Comparison of ENCODE assay signal across 1 cellular context in genomic region chr19:51607920-51608562, GRCh38.
TF ChIP-seq lines count a peak whose summit lies in the region.

No MANE protein-coding gene starts in this region.

TF ChIP-seq in WTC11, 78 proteins besides CTCF, POLR2A, EP300 and RAD21 (continued from another document and continues in another):
- TF ChIP-seq CREM (CRISPR knock-in tag; IDR thresholded peaks at IDR 0.05), result peak; percentile 86
- TF ChIP-seq ZNF532 (CRISPR knock-in tag; IDR thresholded peaks at IDR 0.05; ENCODE audit: borderline replicate concordance), result no peak
- TF ChIP-seq ZBTB43 (CRISPR knock-in tag; IDR thresholded peaks at IDR 0.05), result peak; percentile 66; the same call in 1 of the 2 replicates
- TF ChIP-seq TEAD4 (CRISPR knock-in tag; IDR thresholded peaks at IDR 0.05), result peak; percentile 92; the same call in 1 of the 2 replicates
- peak; percentile 96 for TF ChIP-seq SMAD3 (CRISPR knock-in tag; IDR thresholded peaks at IDR 0.05; ENCODE audit: borderline replicate concordance)
- peak; percentile 99 for TF ChIP-seq ARID4B (CRISPR knock-in tag; IDR thresholded peaks at IDR 0.05; ENCODE audit: borderline replicate concordance)
- TF ChIP-seq E2F1 (CRISPR knock-in tag; IDR thresholded peaks at IDR 0.05), result peak; percentile 93
- TF ChIP-seq ZNF423 (CRISPR knock-in tag; IDR thresholded peaks at IDR 0.05), result 0 out of 2 replicates have a peak, but pooled peaks have one; percentile 32
- TF ChIP-seq GABPB1 (CRISPR knock-in tag; IDR thresholded peaks at IDR 0.05), result peak; percentile 59
- peak; percentile 90; the same call in 1 of the 2 replicates for TF ChIP-seq PREB (CRISPR knock-in tag; IDR thresholded peaks at IDR 0.05; ENCODE audit: borderline replicate concordance)
- TF ChIP-seq CREB1 (CRISPR knock-in tag; IDR thresholded peaks at IDR 0.05), result peak; percentile 87
- no peak for TF ChIP-seq TP53 (CRISPR knock-in tag; IDR thresholded peaks at IDR 0.05)
- no peak for TF ChIP-seq ZNF416 (CRISPR knock-in tag; IDR thresholded peaks at IDR 0.05)
- TF ChIP-seq HMGA2 (CRISPR knock-in tag; IDR thresholded peaks at IDR 0.05), result no peak
- 0 out of 2 replicates have a peak, but pooled peaks have one; percentile 87 for TF ChIP-seq KAT7 (CRISPR knock-in tag; IDR thresholded peaks at IDR 0.05; ENCODE audit: borderline replicate concordance)
- TF ChIP-seq, protein P1, sequence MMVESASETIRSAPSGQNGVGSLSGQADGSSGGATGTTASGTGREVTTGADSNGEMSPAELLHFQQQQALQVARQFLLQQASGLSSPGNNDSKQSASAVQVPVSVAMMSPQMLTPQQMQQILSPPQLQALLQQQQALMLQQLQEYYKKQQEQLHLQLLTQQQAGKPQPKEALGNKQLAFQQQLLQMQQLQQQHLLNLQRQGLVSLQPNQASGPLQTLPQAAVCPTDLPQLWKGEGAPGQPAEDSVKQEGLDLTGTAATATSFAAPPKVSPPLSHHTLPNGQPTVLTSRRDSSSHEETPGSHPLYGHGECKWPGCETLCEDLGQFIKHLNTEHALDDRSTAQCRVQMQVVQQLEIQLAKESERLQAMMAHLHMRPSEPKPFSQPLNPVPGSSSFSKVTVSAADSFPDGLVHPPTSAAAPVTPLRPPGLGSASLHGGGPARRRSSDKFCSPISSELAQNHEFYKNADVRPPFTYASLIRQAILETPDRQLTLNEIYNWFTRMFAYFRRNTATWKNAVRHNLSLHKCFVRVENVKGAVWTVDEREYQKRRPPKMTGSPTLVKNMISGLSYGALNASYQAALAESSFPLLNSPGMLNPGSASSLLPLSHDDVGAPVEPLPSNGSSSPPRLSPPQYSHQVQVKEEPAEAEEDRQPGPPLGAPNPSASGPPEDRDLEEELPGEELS (CRISPR knock-in tag; IDR thresholded peaks at IDR 0.05), result peak; percentile 96
- TF ChIP-seq, protein P2, sequence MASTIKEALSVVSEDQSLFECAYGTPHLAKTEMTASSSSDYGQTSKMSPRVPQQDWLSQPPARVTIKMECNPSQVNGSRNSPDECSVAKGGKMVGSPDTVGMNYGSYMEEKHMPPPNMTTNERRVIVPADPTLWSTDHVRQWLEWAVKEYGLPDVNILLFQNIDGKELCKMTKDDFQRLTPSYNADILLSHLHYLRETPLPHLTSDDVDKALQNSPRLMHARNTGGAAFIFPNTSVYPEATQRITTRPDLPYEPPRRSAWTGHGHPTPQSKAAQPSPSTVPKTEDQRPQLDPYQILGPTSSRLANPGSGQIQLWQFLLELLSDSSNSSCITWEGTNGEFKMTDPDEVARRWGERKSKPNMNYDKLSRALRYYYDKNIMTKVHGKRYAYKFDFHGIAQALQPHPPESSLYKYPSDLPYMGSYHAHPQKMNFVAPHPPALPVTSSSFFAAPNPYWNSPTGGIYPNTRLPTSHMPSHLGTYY (CRISPR knock-in tag; IDR thresholded peaks at IDR 0.05), result no peak
- TF ChIP-seq STAT6 (CRISPR knock-in tag; conservative IDR thresholded peaks at IDR 0.05; ENCODE audit: low read depth), result no peak
- no peak for TF ChIP-seq NFYB (CRISPR knock-in tag; conservative IDR thresholded peaks at IDR 0.05; ENCODE audit: low read depth)
- TF ChIP-seq SMAD4 (CRISPR knock-in tag; IDR thresholded peaks at IDR 0.05), result peak; percentile 93
- TF ChIP-seq ETV6 (CRISPR knock-in tag; IDR thresholded peaks at IDR 0.05), result peak; percentile 92
- TF ChIP-seq PRDM15 (CRISPR knock-in tag; IDR thresholded peaks at IDR 0.05), result peak; percentile 30; the same call in 1 of the 2 replicates
- no peak for TF ChIP-seq ZNF396 (CRISPR knock-in tag; IDR thresholded peaks at IDR 0.05; ENCODE audit: borderline replicate concordance)
- TF ChIP-seq IRF2 (CRISPR knock-in tag; IDR thresholded peaks at IDR 0.05; ENCODE audit: borderline replicate concordance, low read depth), result no peak
- TF ChIP-seq ZNF512 (CRISPR knock-in tag; IDR thresholded peaks at IDR 0.05; ENCODE audit: borderline replicate concordance), result no peak
